In genomic region chr16:28981517-28981916, GRCh38 we compare ENCODE assay signal across 10 cellular contexts. TPM values are rescaled to one million over a fixed set of nuclear protein-coding genes. Genes with fewer than 3 reads are reported as not detected.
DNase-seq lines count a peak whose midpoint lies in the region; ATAC-seq, FAIRE-seq and TF ChIP-seq lines count a peak whose summit lies in the region.
"Had no signal": no experiment of that assay in that cellular context is flagged by ENCODE, and none has a peak within 500 bp of the region (broad histone marks: within the 10 kb centered on the region; RNA-seq: fewer than 3 reads in every experiment).

No MANE protein-coding gene starts in this region.

- H3K79me2 ChIP-seq in neural progenitor cell (ENCODE audit: low read depth): no peaks in the 10 kb centered on the region

- no peaks in the 10 kb centered on the region for H3K9me3 Mint-ChIP-seq in activated naive CD8-positive, alpha-beta T cell treated with anti-CD3 and anti-CD28 coated beads, Interleukin-2, amount 50 U/mL, for 24 hours
- H3K9me3 Mint-ChIP-seq in neural progenitor cell: no peaks in the 10 kb centered on the region

- H3K27ac ChIP-seq in neural progenitor cell (no peak overlapping the region), left lung (no peak overlapping the region)

- H3K27ac Mint-ChIP-seq in activated naive CD8-positive, alpha-beta T cell treated with anti-CD3 and anti-CD28 coated beads, Interleukin-2, amount 50 U/mL, for 24 hours: no peak overlapping the region
- H3K27ac Mint-ChIP-seq in neural progenitor cell: no peak overlapping the region

- H3K4me2 ChIP-seq in neural progenitor cell: no peak overlapping the region

- no peaks in the 10 kb centered on the region for H3F3A ChIP-seq in neural progenitor cell (ENCODE audit: low read depth)

- H3K4me1 Mint-ChIP-seq in activated naive CD8-positive, alpha-beta T cell treated with anti-CD3 and anti-CD28 coated beads, Interleukin-2, amount 50 U/mL, for 24 hours: peaks cover 24% of the 10 kb centered on the region
- H3K4me1 Mint-ChIP-seq in neural progenitor cell: no peaks in the 10 kb centered on the region

- intact Hi-C loops in left lung (cut with DNase I): no loop called here

- peak; percentile 21 for TF ChIP-seq CTCF in D721Med (IDR thresholded peaks at IDR 0.05; ENCODE audit: insufficient read depth, missing control alignments)
- peak; percentile 60 for TF ChIP-seq CTCF in LNCAP (IDR thresholded peaks at IDR 0.05)
- TF ChIP-seq CTCF in neural progenitor cell (IDR thresholded peaks at IDR 0.05): peak; percentile 56
- TF ChIP-seq CTCF in left lung (IDR thresholded peaks at IDR 0.05): peak in 1 of 2 donors; percentile 57

- H3K9ac ChIP-seq in neural progenitor cell: no peak overlapping the region

- H3K27me3 ChIP-seq in neural progenitor cell (no peaks in the 10 kb centered on the region), left lung (no peaks in the 10 kb centered on the region)

- DNase-seq in D721Med (ENCODE audit: insufficient read length, low spot score): no peak
- DNase-seq in activated naive CD8-positive, alpha-beta T cell treated with anti-CD3 and anti-CD28 coated beads, Interleukin-2, amount 50 U/mL, for 24 hours: peak; percentile 72
- DNase-seq in neural progenitor cell (ENCODE audit: low spot score): peak; percentile 29
- no peak for DNase-seq in NCI-H1436 (lab: John Stamatoyannopoulos, UW)
- no peak for DNase-seq in NCI-H345 treated with DMSO at 0.1 percent for 48 hours (lab: John Stamatoyannopoulos, UW; ENCODE audit: unreplicated experiment)
- DNase-seq in left lung: no peak

- no peak overlapping the region for H2AFZ ChIP-seq in neural progenitor cell (replicated peaks)

- ATAC-seq in activated naive CD8-positive, alpha-beta T cell treated with anti-CD3 and anti-CD28 coated beads, Interleukin-2, amount 50 U/mL, for 24 hours: no peak
- no peak for ATAC-seq in HG03520 (IDR thresholded peaks at IDR 0.05; ENCODE audit: unreplicated experiment)
- ATAC-seq in left lung: no peak

- H3K4me1 ChIP-seq in neural progenitor cell: no peaks in the 10 kb centered on the region
- peaks cover 0 to 37% of the 10 kb centered on the region in 2 donors for H3K4me1 ChIP-seq in left lung

- H4K20me1 ChIP-seq in neural progenitor cell (ENCODE audit: low read depth): no peaks in the 10 kb centered on the region

- H3K4me3 ChIP-seq in neural progenitor cell: no peak overlapping the region
- no peak overlapping the region for H3K4me3 ChIP-seq in left lung

- H3K27me3 Mint-ChIP-seq in activated naive CD8-positive, alpha-beta T cell treated with anti-CD3 and anti-CD28 coated beads, Interleukin-2, amount 50 U/mL, for 24 hours: no peaks in the 10 kb centered on the region
- H3K27me3 Mint-ChIP-seq in neural progenitor cell (ENCODE audit: insufficient read depth, low read depth): no peaks in the 10 kb centered on the region
- H3K27me3 Mint-ChIP-seq: activated naive CD8-positive, alpha-beta T cell had no signal

- H3K9me3 ChIP-seq in neural progenitor cell (ENCODE audit: low read depth) (no peaks in the 10 kb centered on the region), left lung (peaks cover 0 to 1% of the 10 kb centered on the region in 2 donors)

- H3K36me3 ChIP-seq in neural progenitor cell (no peaks in the 10 kb centered on the region), left lung (peaks cover 0 to 92% of the 10 kb centered on the region in 2 donors)

- H3K4me3 Mint-ChIP-seq in activated naive CD8-positive, alpha-beta T cell treated with anti-CD3 and anti-CD28 coated beads, Interleukin-2, amount 50 U/mL, for 24 hours: no peak overlapping the region
- H3K4me3 Mint-ChIP-seq in neural progenitor cell: no peak overlapping the region
- H3K4me3 Mint-ChIP-seq: activated naive CD8-positive, alpha-beta T cell had no signal

- peaks cover 45% of the 10 kb centered on the region for H3K36me3 Mint-ChIP-seq in activated naive CD8-positive, alpha-beta T cell treated with anti-CD3 and anti-CD28 coated beads, Interleukin-2, amount 50 U/mL, for 24 hours (ENCODE audit: low read depth)
- peaks cover 8% of the 10 kb centered on the region for H3K36me3 Mint-ChIP-seq in neural progenitor cell

- FAIRE-seq in D721Med (lab: Jason Lieb, UNC): no peak

RNA-seq across cellular contexts. Expression of gene LAT, which starts 3.3 kb away (rescaled TPM):
- 2.9 TPM in 1 of 2 replicates, not detected in the other for total RNA-seq in neural progenitor cell (ENCODE audit: low replicate concordance)
- 10 to 100 TPM in 1 of 2 donors, 1 to 10 TPM in 1; 5.8 to 14.0 TPM for total RNA-seq in left lung

RNA-seq across cellular contexts. Expression of gene SPNS1, which starts 6.9 kb away (rescaled TPM):
- 11.6 and 31.8 TPM in 2 replicates for total RNA-seq in neural progenitor cell (ENCODE audit: low replicate concordance)
- total RNA-seq in left lung: 10 to 100 TPM; 52.8 to 61.5 TPM

RNA-seq across cellular contexts. Expression of gene NFATC2IP, which starts 30.8 kb away (rescaled TPM):
- total RNA-seq in neural progenitor cell (ENCODE audit: low replicate concordance): 33.2 and 58.4 TPM in 2 replicates
- 10 to 100 TPM; 37.3 to 42.4 TPM for total RNA-seq in left lung

RNA-seq across cellular contexts. Expression of gene CD19, which starts 49.7 kb away (rescaled TPM):
- total RNA-seq in neural progenitor cell (ENCODE audit: low replicate concordance) (0.15 TPM in 1 of 2 replicates, not detected in the other), left lung (under 1 TPM; 0.29 to 0.52 TPM)
- total RNA-seq: pulmonary artery endothelial cell had no signal

RNA-seq across cellular contexts. Expression of gene RABEP2, which starts 56.5 kb away (rescaled TPM):
- total RNA-seq in neural progenitor cell (ENCODE audit: low replicate concordance): 9.1 and 22.0 TPM in 2 replicates
- total RNA-seq in left lung: 10 to 100 TPM; 21.4 to 24.5 TPM

Comparison
In these comparisons a context has a peak if more than half of its experiments do, and no peak if none do; other contexts are left out.
1. DNase-seq: peak in activated naive CD8-positive, alpha-beta T cell treated with anti-CD3 and anti-CD28 coated beads, Interleukin-2, amount 50 U/mL, for 24 hours (single experiment) and neural progenitor cell (single experiment); none in D721Med (single experiment), NCI-H1436 (single experiment), NCI-H345 treated with DMSO at 0.1 percent for 48 hours (single experiment) and left lung (0 of 2).